8 cellular contexts compared by ENCODE assay signal in genomic region chr10:124743188-124744046, GRCh38. TPM values are rescaled to one million over a fixed set of nuclear protein-coding genes. Genes with fewer than 3 reads are reported as not detected.
DNase-seq lines count a peak whose midpoint lies in the region; ATAC-seq and TF ChIP-seq lines count a peak whose summit lies in the region.

No MANE protein-coding gene starts in this region.

- TF ChIP-seq CTCF in GM06990 (IDR thresholded peaks at IDR 0.05; ENCODE audit: insufficient read depth, low read length, poor library complexity, severe bottlenecking) (no peak), choroid plexus epithelial cell (conservative IDR thresholded peaks at IDR 0.05; ENCODE audit: low read depth, low read length) (no peak), lower leg skin (IDR thresholded peaks at IDR 0.05) (no peak)

- H3K27ac ChIP-seq in SK-N-MC (no peak overlapping the region), thymus (ENCODE audit: low read depth) (peak overlapping the region; percentile 93)

- H3K4me3 ChIP-seq in GM06990 (replicated peaks; ENCODE audit: low read depth, low read length): peak overlapping the region; percentile 79
- H3K4me3 ChIP-seq in SK-N-MC: peak overlapping the region; percentile 79
- H3K4me3 ChIP-seq in choroid plexus epithelial cell (ENCODE audit: low read depth, low read length): peak overlapping the region; percentile 70
- peak overlapping the region; percentile 72 for H3K4me3 ChIP-seq in lower leg skin (ENCODE audit: low read depth, poor library complexity, severe bottlenecking)
- H3K4me3 ChIP-seq in thymus (ENCODE audit: low read length): peak overlapping the region; percentile 95

- no peaks in the 10 kb centered on the region for H3K9me3 ChIP-seq in SK-N-MC (ENCODE audit: low read depth, low read length)
- no peaks in the 10 kb centered on the region for H3K9me3 ChIP-seq in thymus (ENCODE audit: control insufficient read depth)

- peak; percentile 14 for ATAC-seq in HG02840 (IDR thresholded peaks at IDR 0.05; ENCODE audit: low FRiP score, unreplicated experiment)
- ATAC-seq in HG02870 (IDR thresholded peaks at IDR 0.05; ENCODE audit: unreplicated experiment): no peak
- no peak for ATAC-seq in GM21786 (IDR thresholded peaks at IDR 0.05; ENCODE audit: unreplicated experiment)

- peaks cover 26% of the 10 kb centered on the region for H3K4me1 ChIP-seq in thymus (ENCODE audit: control insufficient read depth, insufficient read depth, low read length)

- no peak for TF ChIP-seq POLR2A in lower leg skin (IDR thresholded peaks at IDR 0.05)

- WGBS in lower leg skin, 2 donors: 1% methylated on average over 66 to 67 of the region's 89 CpGs
- WGBS in thymus: under 1% methylated on average over 89 of the region's 89 CpGs

- intact Hi-C loops in lower leg skin (cut with DNase I; ENCODE audit: low total_unique reads): loop anchor here (2.0 kb wide), 1 partner anchor 205 kb away; no protein-coding TSS in a partner anchor

- peak; percentile 61 for DNase-seq in GM06990 (ENCODE audit: extremely low read depth, insufficient read length)
- no peak for DNase-seq in SK-N-MC (ENCODE audit: low read depth, low spot score)
- peak; percentile 34 for DNase-seq in choroid plexus epithelial cell (ENCODE audit: low read depth)
- DNase-seq in lower leg skin (ENCODE audit: low spot score in 2 of 2): peak in 1 of 2 donors; percentile 90

- H3K27me3 ChIP-seq in GM06990 (replicated peaks; ENCODE audit: control insufficient read depth, insufficient read depth, low read length): no peaks in the 10 kb centered on the region
- H3K27me3 ChIP-seq in thymus (ENCODE audit: control insufficient read depth, insufficient read depth): no peaks in the 10 kb centered on the region

- H3K9ac ChIP-seq in SK-N-MC (ENCODE audit: insufficient read length): peak overlapping the region; percentile 80

- H3K36me3 ChIP-seq in GM06990 (ENCODE audit: control insufficient read depth, insufficient read depth, low read length): no peaks in the 10 kb centered on the region
- no peaks in the 10 kb centered on the region for H3K36me3 ChIP-seq in SK-N-MC (ENCODE audit: insufficient read depth, low read length)
- no peaks in the 10 kb centered on the region for H3K36me3 ChIP-seq in thymus (ENCODE audit: control insufficient read depth, insufficient read depth)

RNA-seq across cellular contexts. Expression of gene FAM53B, which starts 0.8 kb away (rescaled TPM):
- total RNA-seq in lower leg skin: 10 to 100 TPM; 41.5 to 69.1 (median 58.2) TPM
- 46.2 TPM for polyA plus RNA-seq in thymus

RNA-seq across cellular contexts. Expression of gene EEF1AKMT2, which starts 48.3 kb away (rescaled TPM):
- 10 to 100 TPM; 10.6 to 18.8 (median 14.4) TPM for total RNA-seq in lower leg skin
- 27.3 TPM for polyA plus RNA-seq in thymus

RNA-seq across cellular contexts. Expression of gene ABRAXAS2, which starts 58.2 kb away (rescaled TPM):
- 10 to 100 TPM; 19.3 to 20.9 (median 19.9) TPM for total RNA-seq in lower leg skin
- polyA plus RNA-seq in thymus: 13.0 TPM
